18 cellular contexts compared by ENCODE assay signal in the genomic region with DNA sequence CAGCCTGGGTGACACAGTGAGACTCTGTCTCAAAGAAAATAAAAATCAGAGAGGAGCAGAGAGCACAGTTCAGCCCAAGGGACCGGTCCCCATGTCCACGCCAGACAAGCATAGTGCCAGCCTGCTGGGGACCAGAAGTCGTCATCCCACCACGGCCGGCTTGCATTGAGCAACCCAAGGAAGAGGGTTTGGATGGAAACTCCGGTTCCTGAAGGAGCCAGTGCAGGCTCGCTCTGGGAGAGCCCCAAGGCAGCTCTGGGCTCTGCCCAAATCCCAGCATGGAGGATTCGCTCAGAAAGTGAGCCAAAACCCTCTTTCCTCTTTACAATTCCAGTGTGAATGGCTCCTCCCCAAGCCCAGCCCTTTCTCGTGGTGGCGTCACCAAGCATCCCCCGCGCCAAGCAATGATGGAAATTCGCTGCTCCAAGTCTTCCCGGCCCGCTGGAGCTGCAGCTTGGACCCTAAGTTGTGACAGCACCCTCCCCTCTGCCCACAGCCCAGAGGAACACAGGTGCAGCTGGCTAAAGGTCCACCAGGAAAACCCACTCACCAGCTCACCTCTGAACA.
DNase-seq lines count a peak whose midpoint lies in the region; ATAC-seq and TF ChIP-seq lines count a peak whose summit lies in the region.
"Had no signal": no experiment of that assay in that cellular context is flagged by ENCODE, and none has a peak within 500 bp of the region (broad histone marks: within the 10 kb centered on the region; RNA-seq: fewer than 3 reads in every experiment).

No MANE protein-coding gene starts in this region.

- H3K27ac Mint-ChIP-seq in neural progenitor cell = peak overlapping the region; percentile 29
- no peak overlapping the region for H3K27ac Mint-ChIP-seq in activated CD4-positive, alpha-beta T cell treated with anti-CD3 and anti-CD28 coated beads, Interleukin-2, amount 10 ng/mL, durations not matched to agents 24 days and 14 days
- H3K27ac Mint-ChIP-seq: CD14-positive monocyte had no signal

- no peak overlapping the region for H3K4me2 ChIP-seq in neural progenitor cell

- BruUV-seq in Panc1 (replicated peaks; lab: Mats Ljungman, UMichigan) = no TSS peak

- H3K27ac ChIP-seq in Panc1 (ENCODE audit: low read length) (peak overlapping the region; percentile 73), neural progenitor cell (no peak overlapping the region), aorta (ENCODE audit: low read depth in 1 of 2, low read length in 2 of 2) (no peak overlapping the region)

- DNase-seq in Panc1 (ENCODE audit: low read depth, low spot score) (no peak), neural progenitor cell (ENCODE audit: low spot score) (no peak), aorta (no peak), GM13977 (ENCODE audit: low spot score) (no peak)
- no peak for DNase-seq in activated CD4-positive, alpha-beta T cell treated with anti-CD3 and anti-CD28 coated beads, Interleukin-2, amount 10 ng/mL, durations not matched to agents 24 days and 14 days
- DNase-seq: AML-193, DND-41, KG1, NCI-H1417, NCI-H187, NCI-H2107, NCI-H2227 treated with DMSO at 0.1 percent for 48 hours, NCI-H510A treated with DMSO at 0.1 percent for 48 hours, NCI-H82, OCI-M1 had no signal

- H3K9me3 ChIP-seq in Panc1 (ENCODE audit: control insufficient read depth, insufficient read depth, low read depth, low read length) (no peaks in the 10 kb centered on the region), neural progenitor cell (ENCODE audit: low read depth) (no peaks in the 10 kb centered on the region), aorta (ENCODE audit: control insufficient read depth, low read length) (no peaks in the 10 kb centered on the region)

- H4K20me1 ChIP-seq in neural progenitor cell (ENCODE audit: low read depth) = no peaks in the 10 kb centered on the region

- CTCF ChIA-PET in Panc1 (lab: Charles Lee) = no interaction called here

- ATAC-seq in Panc1 (no peak), esophagus mucosa (peak; percentile 51), aorta (ENCODE audit: low FRiP score) (peak; percentile 3), HG02610 (IDR thresholded peaks at IDR 0.05; ENCODE audit: unreplicated experiment) (no peak)

- intact Hi-C loops in Panc1 (cut with micrococcal nuclease; ENCODE audit: unreplicated experiment) = no loop called here
- intact Hi-C loops in aorta (cut with DNase I) = no loop called here
- intact Hi-C loops in activated CD4-positive, alpha-beta T cell treated with anti-CD3 and anti-CD28 coated beads, Interleukin-2, amount 10 ng/mL, durations not matched to agents 24 days and 14 days (cut with micrococcal nuclease) = no loop called here

- peaks cover 4% of the 10 kb centered on the region for H3K27me3 Mint-ChIP-seq in neural progenitor cell (ENCODE audit: insufficient read depth, low read depth)
- peaks cover 15% of the 10 kb centered on the region for H3K27me3 Mint-ChIP-seq in activated CD4-positive, alpha-beta T cell treated with anti-CD3 and anti-CD28 coated beads, Interleukin-2, amount 10 ng/mL, durations not matched to agents 24 days and 14 days

- H3K4me3 ChIP-seq in Panc1 (ENCODE audit: low read depth in 2 of 2, low read length in 2 of 2) = no peak overlapping the region
- no peak overlapping the region for H3K4me3 ChIP-seq in neural progenitor cell
- H3K4me3 ChIP-seq in aorta (ENCODE audit: low read length in 2 of 2) = no peak overlapping the region

- H3F3A ChIP-seq in neural progenitor cell (ENCODE audit: low read depth) = peaks cover 10% of the 10 kb centered on the region

- H3K4me1 Mint-ChIP-seq in neural progenitor cell = peaks cover 19% of the 10 kb centered on the region
- H3K4me1 Mint-ChIP-seq in activated CD4-positive, alpha-beta T cell treated with anti-CD3 and anti-CD28 coated beads, Interleukin-2, amount 10 ng/mL, durations not matched to agents 24 days and 14 days = no peaks in the 10 kb centered on the region
- H3K4me1 Mint-ChIP-seq: CD14-positive monocyte had no signal

- no peaks in the 10 kb centered on the region for H3K79me2 ChIP-seq in neural progenitor cell (ENCODE audit: low read depth)

- WGBS in aorta, 2 donors = 83 to 84% methylated on average over 15 of the region's 15 CpGs

- no peaks in the 10 kb centered on the region for H3K36me3 Mint-ChIP-seq in neural progenitor cell
- no peaks in the 10 kb centered on the region for H3K36me3 Mint-ChIP-seq in activated CD4-positive, alpha-beta T cell treated with anti-CD3 and anti-CD28 coated beads, Interleukin-2, amount 10 ng/mL, durations not matched to agents 24 days and 14 days (ENCODE audit: low read depth)
- H3K36me3 Mint-ChIP-seq: CD14-positive monocyte had no signal

- H3K36me3 ChIP-seq in Panc1 (ENCODE audit: control insufficient read depth, insufficient read depth, low read length) (no peaks in the 10 kb centered on the region), neural progenitor cell (no peaks in the 10 kb centered on the region), aorta (ENCODE audit: control insufficient read depth in 1 of 2, insufficient read depth in 2 of 2, low read length in 1 of 2) (no peaks in the 10 kb centered on the region)

- H3K9me3 Mint-ChIP-seq in neural progenitor cell = no peaks in the 10 kb centered on the region
- H3K9me3 Mint-ChIP-seq in activated CD4-positive, alpha-beta T cell treated with anti-CD3 and anti-CD28 coated beads, Interleukin-2, amount 10 ng/mL, durations not matched to agents 24 days and 14 days = no peaks in the 10 kb centered on the region

- in situ Hi-C loops in Panc1 (cut with HindIII; ENCODE audit: low pct_unique_long_range_greater_than_20kb, low sequenced_read_pairs) (no loop called here), GM13977 (cut with MboI; ENCODE audit: low pct_unique_long_range_greater_than_20kb, low sequenced_read_pairs, unreplicated experiment) (no loop called here)

- H3K27me3 ChIP-seq in Panc1 (ENCODE audit: control insufficient read depth, insufficient read depth, low read length) (no peaks in the 10 kb centered on the region), neural progenitor cell (no peaks in the 10 kb centered on the region), aorta (ENCODE audit: control insufficient read depth in 1 of 2, insufficient read depth in 2 of 2, low read length in 1 of 2) (no peaks in the 10 kb centered on the region)

- POLR2A ChIA-PET in Panc1 (lab: Charles Lee) = no interaction called here

- H3K4me3 Mint-ChIP-seq in neural progenitor cell = no peak overlapping the region
- H3K4me3 Mint-ChIP-seq in activated CD4-positive, alpha-beta T cell treated with anti-CD3 and anti-CD28 coated beads, Interleukin-2, amount 10 ng/mL, durations not matched to agents 24 days and 14 days = no peak overlapping the region
- H3K4me3 Mint-ChIP-seq: CD14-positive monocyte had no signal

- no peak for TF ChIP-seq CTCF in Panc1 (IDR thresholded peaks at IDR 0.05)
- TF ChIP-seq CTCF in neural progenitor cell (IDR thresholded peaks at IDR 0.05) = no peak
- TF ChIP-seq CTCF in GM13977 (IDR thresholded peaks at IDR 0.05; ENCODE audit: extremely low read depth, insufficient read depth, missing control alignments) = no peak

- no peak overlapping the region for H3K9ac ChIP-seq in neural progenitor cell

- peak overlapping the region; percentile 58 for H2AFZ ChIP-seq in neural progenitor cell (replicated peaks)

- H3K4me1 ChIP-seq in Panc1 (ENCODE audit: control insufficient read depth, insufficient read depth, low read length) (peaks cover 16% of the 10 kb centered on the region), neural progenitor cell (no peaks in the 10 kb centered on the region), aorta (ENCODE audit: control insufficient read depth in 1 of 2, insufficient read depth in 2 of 2, low read length in 2 of 2) (no peaks in the 10 kb centered on the region)

Comparison
In these comparisons a context has a peak if more than half of its experiments do, and no peak if none do; other contexts are left out.
1. ATAC-seq: peak in esophagus mucosa (single experiment) and aorta (single experiment); none in Panc1 (single experiment) and HG02610 (single experiment).